Comparison of ENCODE assay signal across 10 cellular contexts in the genomic region with DNA sequence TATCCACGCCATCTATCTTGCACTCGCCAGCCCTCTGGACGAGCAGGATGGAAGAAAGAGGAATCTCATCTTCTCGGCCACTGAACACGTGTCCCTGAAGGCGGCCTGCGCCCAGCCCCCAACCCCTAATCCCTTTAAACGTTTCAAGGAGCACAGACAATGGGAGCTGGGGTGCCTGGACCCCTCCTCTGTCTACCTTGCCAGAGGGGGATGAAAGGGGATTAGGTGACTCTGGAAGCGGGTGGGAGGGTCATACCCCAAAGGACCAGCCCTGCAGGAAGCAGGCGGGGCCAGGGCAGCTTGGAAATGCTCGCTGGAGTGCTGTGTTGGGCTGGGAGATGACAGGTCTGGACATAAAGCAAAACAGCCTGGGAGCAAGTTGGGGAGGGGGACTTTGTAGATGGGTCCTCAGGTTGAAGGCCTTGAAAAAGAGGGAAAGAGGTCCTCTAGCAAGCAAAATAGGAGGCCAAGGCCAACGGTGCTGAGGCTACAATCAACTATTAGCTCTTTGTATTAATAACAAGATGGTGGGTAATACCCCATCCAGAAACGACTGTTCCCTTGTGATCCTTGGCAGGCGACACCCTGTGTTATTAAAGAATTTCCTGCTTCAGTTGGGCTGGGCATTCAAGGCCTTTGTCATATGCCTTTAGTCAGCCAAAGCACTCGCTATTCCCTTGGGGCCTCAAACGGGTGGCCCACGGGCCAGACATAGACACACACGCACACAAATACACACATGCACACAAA.
DNase-seq lines count a peak whose midpoint lies in the region; ATAC-seq and TF ChIP-seq lines count a peak whose summit lies in the region.
"Had no signal": no experiment of that assay in that cellular context is flagged by ENCODE, and none has a peak within 500 bp of the region (broad histone marks: within the 10 kb centered on the region; RNA-seq: fewer than 3 reads in every experiment).

No MANE protein-coding gene starts in this region.

- no peaks in the 10 kb centered on the region for H3K79me2 ChIP-seq in trophoblast cell (ENCODE audit: control insufficient read depth, insufficient read depth, low read length, poor library complexity)

- no peak overlapping the region for H2BK5ac ChIP-seq in trophoblast cell (ENCODE audit: low read depth, low read length, poor library complexity)

- H3K4ac ChIP-seq in trophoblast cell (ENCODE audit: low read depth, low read length), result no peak overlapping the region

- H3K79me1 ChIP-seq in trophoblast cell (ENCODE audit: low read length), result no peaks in the 10 kb centered on the region

- H4K8ac ChIP-seq in trophoblast cell (ENCODE audit: low read depth, low read length), result no peak overlapping the region

- POLR2A ChIA-PET in HEK293 (lab: Yijun Ruan, JAX), result no interaction called here

- DNase-seq in activated CD4-positive, CD25-positive, alpha-beta regulatory T cell treated with anti-CD3 and anti-CD28 coated beads, Interleukin-2, amount 50 U/mL, for 72 hours, result peak; percentile 13
- peak; percentile 9 for DNase-seq in epidermal melanocyte (ENCODE audit: insufficient read length, low spot score)
- peak; percentile 39 for DNase-seq in spleen
- DNase-seq in trophoblast cell, result no peak
- DNase-seq in NCI-H1417 treated with DMSO at 0.1 percent for 48 hours (lab: John Stamatoyannopoulos, UW), result no peak
- DNase-seq: SHP77 treated with DMSO at 0.1 percent for 48 hours, T1000 had no signal

- no peak overlapping the region for H3K4me2 ChIP-seq in trophoblast cell (ENCODE audit: low read length)

- H3K4me1 ChIP-seq in HEK293 (ENCODE audit: control insufficient read depth, insufficient read depth, low read length) (no peaks in the 10 kb centered on the region), spleen (no peaks in the 10 kb centered on the region), trophoblast cell (ENCODE audit: control insufficient read depth in 1 of 2, insufficient read depth in 2 of 2, low read length in 2 of 2) (no peaks in the 10 kb centered on the region)

- H3K9ac ChIP-seq in trophoblast cell (ENCODE audit: low read length), result no peak overlapping the region

- H3K27ac ChIP-seq in HEK293 (ENCODE audit: extremely low read depth, low read depth, low read length) (no peak overlapping the region), spleen (no peak overlapping the region), trophoblast cell (ENCODE audit: low read depth, low read length) (no peak overlapping the region)

- H4K91ac ChIP-seq in trophoblast cell (ENCODE audit: low read depth, low read length), result no peak overlapping the region

- TF ChIP-seq CTCF in HEK293 (tag by site-specific recombination; IDR thresholded peaks at IDR 0.05), result no peak
- no peak for TF ChIP-seq CTCF in spleen (IDR thresholded peaks at IDR 0.05 in 8 of 11, conservative IDR thresholded peaks at IDR 0.05 in 3 of 11)

- no peak overlapping the region for H2AFZ ChIP-seq in trophoblast cell (ENCODE audit: insufficient read depth, low read length, poor library complexity)

- no peak overlapping the region for H2BK120ac ChIP-seq in trophoblast cell (ENCODE audit: insufficient read depth, low read length, poor library complexity)

- intact Hi-C loops in spleen (cut with DNase I; ENCODE audit: low total_unique reads), result no loop called here

- H4K12ac ChIP-seq in trophoblast cell (ENCODE audit: low read depth, low read length), result no peak overlapping the region

- no peak overlapping the region for H2BK12ac ChIP-seq in trophoblast cell (ENCODE audit: low read length)

- H3K27me3 ChIP-seq in spleen (replicated peaks in 1 of 7) (peaks cover 0 to 7% (median 0%) of the 10 kb centered on the region in 7 donors), trophoblast cell (ENCODE audit: insufficient read depth, low read length) (no peaks in the 10 kb centered on the region)

- H3K23ac ChIP-seq in trophoblast cell (ENCODE audit: low read length), result no peak overlapping the region

- no peak overlapping the region for H3K4me3 ChIP-seq in HEK293 (ENCODE audit: low read depth, low read length)
- no peak overlapping the region for H3K4me3 ChIP-seq in spleen
- no peak overlapping the region for H3K4me3 ChIP-seq in trophoblast cell (ENCODE audit: low read depth, low read length)

- TF ChIP-seq POLR2A in spleen (IDR thresholded peaks at IDR 0.05), result no peak

- H3K36me3 ChIP-seq in HEK293 (ENCODE audit: control insufficient read depth in 2 of 2, insufficient read depth in 1 of 2, low read length in 2 of 2) (no peaks in the 10 kb centered on the region), spleen (no peaks in the 10 kb centered on the region), trophoblast cell (ENCODE audit: control insufficient read depth in 1 of 2, insufficient read depth in 2 of 2, low read length in 2 of 2) (no peaks in the 10 kb centered on the region)

- H3K14ac ChIP-seq in trophoblast cell (ENCODE audit: low read length), result no peak overlapping the region

- no peaks in the 10 kb centered on the region for H3K9me3 ChIP-seq in HEK293 (ENCODE audit: control insufficient read depth, insufficient read depth, low read depth, low read length)
- H3K9me3 ChIP-seq in spleen, result no peaks in the 10 kb centered on the region
- H3K9me3 ChIP-seq in trophoblast cell (ENCODE audit: insufficient read depth, low read depth, low read length), result no peaks in the 10 kb centered on the region

- no peak overlapping the region for H3K18ac ChIP-seq in trophoblast cell (ENCODE audit: low read length)

- CTCF ChIA-PET in HEK293 (lab: Yijun Ruan, JAX), result no interaction called here

- H2AK5ac ChIP-seq in trophoblast cell (ENCODE audit: low read length), result no peak overlapping the region

- 63 to 80% (median 76%) methylated on average over 18 of the region's 18 CpGs for WGBS in spleen, 5 donors
- WGBS in trophoblast cell (ENCODE audit: extremely low coverage, insufficient coverage, insufficient read length), result no CpG with 5 or more reads among the region's 18 CpGs

- ATAC-seq in activated CD4-positive, CD25-positive, alpha-beta regulatory T cell treated with anti-CD3 and anti-CD28 coated beads, Interleukin-2, amount 50 U/mL, for 24 hours, result no peak
- no peak for ATAC-seq in HG02970 (IDR thresholded peaks at IDR 0.05; ENCODE audit: low FRiP score, unreplicated experiment)

TF ChIP-seq in HEK293, 187 proteins besides CTCF, POLR2A, EP300 and RAD21:
- TF ChIP-seq HOXC10 (CRISPR knock-in tag; IDR thresholded peaks at IDR 0.05), result no peak
- TF ChIP-seq GLI4 (tag by site-specific recombination; IDR thresholded peaks at IDR 0.05), result 0 out of 2 replicates have a peak, but pooled peaks have one; percentile 12

Comparison
In these comparisons a context has a peak if more than half of its experiments do, and no peak if none do; other contexts are left out.
1. DNase-seq: peak in activated CD4-positive, CD25-positive, alpha-beta regulatory T cell treated with anti-CD3 and anti-CD28 coated beads, Interleukin-2, amount 50 U/mL, for 72 hours (single experiment), epidermal melanocyte (single experiment) and spleen (single experiment); none in trophoblast cell (0 of 2) and NCI-H1417 treated with DMSO at 0.1 percent for 48 hours (single experiment).